8 cellular contexts compared by ENCODE assay signal in the genomic region with DNA sequence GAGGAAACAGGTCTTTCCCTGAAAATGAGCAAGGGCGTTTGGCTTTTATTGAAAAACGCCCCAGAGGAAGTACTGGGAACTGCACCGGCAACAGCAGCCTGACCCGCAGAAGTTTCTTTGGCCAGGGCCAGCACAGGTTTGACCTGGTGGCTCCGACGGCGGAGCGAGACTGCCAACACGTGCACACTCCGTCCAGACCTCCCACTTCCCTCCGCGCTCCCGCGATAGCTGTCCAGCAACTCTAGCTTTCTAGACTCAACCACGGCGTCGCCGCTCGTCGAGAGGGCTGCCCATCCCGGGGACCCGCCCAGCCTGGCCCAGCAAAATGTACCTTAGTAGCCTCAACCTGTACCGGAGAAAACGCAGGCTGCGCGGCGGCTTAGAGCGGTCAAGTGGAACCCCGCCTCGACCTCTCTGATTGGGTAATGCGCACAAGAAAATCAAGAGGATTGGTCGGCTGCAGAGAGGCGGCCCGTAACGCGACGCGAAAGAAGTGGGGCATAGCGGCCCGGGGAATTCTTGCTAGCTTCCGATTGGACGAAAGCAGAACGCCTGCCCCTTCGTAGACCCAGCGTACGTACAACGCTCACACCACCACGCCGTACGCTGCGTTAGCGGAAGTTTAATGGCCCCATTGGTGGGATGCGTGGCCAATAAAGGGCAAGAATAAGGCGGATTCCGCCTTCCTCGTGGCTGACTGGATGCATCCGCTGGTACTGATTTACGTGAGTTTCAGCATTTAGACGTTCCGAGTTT. TPM values are rescaled to one million over a fixed set of nuclear protein-coding genes. Genes with fewer than 3 reads are reported as not detected.
DNase-seq lines count a peak whose midpoint lies in the region; ATAC-seq, FAIRE-seq and TF ChIP-seq lines count a peak whose summit lies in the region.

A gene with protein sequence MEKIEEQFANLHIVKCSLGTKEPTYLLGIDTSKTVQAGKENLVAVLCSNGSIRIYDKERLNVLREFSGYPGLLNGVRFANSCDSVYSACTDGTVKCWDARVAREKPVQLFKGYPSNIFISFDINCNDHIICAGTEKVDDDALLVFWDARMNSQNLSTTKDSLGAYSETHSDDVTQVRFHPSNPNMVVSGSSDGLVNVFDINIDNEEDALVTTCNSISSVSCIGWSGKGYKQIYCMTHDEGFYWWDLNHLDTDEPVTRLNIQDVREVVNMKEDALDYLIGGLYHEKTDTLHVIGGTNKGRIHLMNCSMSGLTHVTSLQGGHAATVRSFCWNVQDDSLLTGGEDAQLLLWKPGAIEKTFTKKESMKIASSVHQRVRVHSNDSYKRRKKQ (minus strand): TSS at position 399 of the 756 bp plus-strand sequence. CDS start 41,929 bp downstream, outside the sequence.

- H3K4me3 ChIP-seq in RWPE2 (ENCODE audit: severe bottlenecking), result peak within 1 kb of the TSS; percentile 54
- H3K4me3 ChIP-seq in fibroblast of mammary gland (ENCODE audit: control insufficient read depth, low read depth, low read length), result peak within 1 kb of the TSS; percentile 89

- intact Hi-C loops in activated T-helper 2 cell treated with anti-CD3 and anti-CD28 coated beads, Interferon-gamma antibody, Interleukin-2, Interleukin-4, amounts not matched to agents 10 μg/mL and 5 μg/mL and 100 μg/mL, durations not matched to agents 14 hours and 24 hours and 36 hours (cut with micrococcal nuclease), result loop anchor here (1.0 to 5.0 kb wide), 7 partner anchors 9 to 861 kb away; a partner anchor contains a TSS

- peaks cover 12% of the 10 kb centered on the region for H3K9me3 Mint-ChIP-seq in activated T-helper 2 cell treated with anti-CD3 and anti-CD28 coated beads, Interferon-gamma antibody, Interleukin-2, Interleukin-4, amounts not matched to agents 10 μg/mL and 5 μg/mL and 100 μg/mL, durations not matched to agents 14 hours and 24 hours and 36 hours
- H3K9me3 Mint-ChIP-seq in naive thymus-derived CD8-positive, alpha-beta T cell, result peaks cover 0 to 5% (median 0%) of the 10 kb centered on the region in 9 donors

- no peaks in the 10 kb centered on the region for H3K27me3 ChIP-seq in RWPE2 (ENCODE audit: insufficient read depth, poor library complexity, severe bottlenecking)

- H3K27me3 Mint-ChIP-seq in activated T-helper 2 cell treated with anti-CD3 and anti-CD28 coated beads, Interferon-gamma antibody, Interleukin-2, Interleukin-4, amounts not matched to agents 10 μg/mL and 5 μg/mL and 100 μg/mL, durations not matched to agents 14 hours and 24 hours and 36 hours (ENCODE audit: low read depth), result no peaks in the 10 kb centered on the region
- H3K27me3 Mint-ChIP-seq in naive thymus-derived CD8-positive, alpha-beta T cell, result peaks cover 0 to 2% (median 0%) of the 10 kb centered on the region in 5 donors

- TF ChIP-seq POLR2A in H54 (IDR thresholded peaks at IDR 0.05; ENCODE audit: low read depth, low read length), result peak; percentile 34; the same call in 1 of the 2 replicates

- POLR2A ChIA-PET in naive thymus-derived CD8-positive, alpha-beta T cell (lab: Charles Lee), result interaction anchor here (0.6 to 5.9 kb wide), 22 partner anchors 8 to 1946 kb away, joined by 3 to 138 read pairs (median 4); a partner anchor contains a TSS

- peak within 1 kb of the TSS; percentile 98 for H3K27ac Mint-ChIP-seq in activated T-helper 2 cell treated with anti-CD3 and anti-CD28 coated beads, Interferon-gamma antibody, Interleukin-2, Interleukin-4, amounts not matched to agents 10 μg/mL and 5 μg/mL and 100 μg/mL, durations not matched to agents 14 hours and 24 hours and 36 hours
- peak within 1 kb of the TSS; percentile 93 to 98 (median 96) for H3K27ac Mint-ChIP-seq in naive thymus-derived CD8-positive, alpha-beta T cell

- H3K4me1 Mint-ChIP-seq in activated T-helper 2 cell treated with anti-CD3 and anti-CD28 coated beads, Interferon-gamma antibody, Interleukin-2, Interleukin-4, amounts not matched to agents 10 μg/mL and 5 μg/mL and 100 μg/mL, durations not matched to agents 14 hours and 24 hours and 36 hours (ENCODE audit: low read depth), result peaks cover 22% of the 10 kb centered on the region
- H3K4me1 Mint-ChIP-seq in naive thymus-derived CD8-positive, alpha-beta T cell, result peaks cover 16 to 65% (median 45%) of the 10 kb centered on the region in 4 donors

- H3K36me3 ChIP-seq in ES-I3 (ENCODE audit: insufficient read depth, low read length), result peaks cover 3% of the 10 kb centered on the region; the same call in 1 of the 2 replicates
- peaks cover 15% of the 10 kb centered on the region for H3K36me3 ChIP-seq in RWPE2 (ENCODE audit: low read depth)

- H3K4me1 ChIP-seq in ES-I3 (ENCODE audit: insufficient read depth, low read length), result no peaks in the 10 kb centered on the region
- H3K4me1 ChIP-seq in RWPE2 (ENCODE audit: insufficient read depth, poor library complexity, severe bottlenecking), result peaks cover 6% of the 10 kb centered on the region

- TF ChIP-seq CTCF in RWPE2 (IDR thresholded peaks at IDR 0.05; ENCODE audit: poor library complexity, severe bottlenecking), result peak; percentile 91
- TF ChIP-seq CTCF in fibroblast of mammary gland (conservative IDR thresholded peaks at IDR 0.05; ENCODE audit: control insufficient read depth, insufficient read depth, low read depth, low read length), result peak; percentile 72

- peak within 1 kb of the TSS; percentile 92 for H3K4me3 Mint-ChIP-seq in activated T-helper 2 cell treated with anti-CD3 and anti-CD28 coated beads, Interferon-gamma antibody, Interleukin-2, Interleukin-4, amounts not matched to agents 10 μg/mL and 5 μg/mL and 100 μg/mL, durations not matched to agents 14 hours and 24 hours and 36 hours (ENCODE audit: low read depth)
- peak within 1 kb of the TSS; percentile 82 to 99 (median 94) for H3K4me3 Mint-ChIP-seq in naive thymus-derived CD8-positive, alpha-beta T cell

- H3K9me3 ChIP-seq in ES-I3 (ENCODE audit: control insufficient read depth, insufficient read depth, low read length), result no peaks in the 10 kb centered on the region
- no peaks in the 10 kb centered on the region for H3K9me3 ChIP-seq in RWPE2 (ENCODE audit: severe bottlenecking)

- DNase-seq in H54 (ENCODE audit: insufficient read length, low spot score), result peak; percentile 76
- peak; percentile 99 for DNase-seq in LoVo (ENCODE audit: low spot score)
- peak; percentile 100 for DNase-seq in RWPE2 (ENCODE audit: low spot score)
- DNase-seq in activated T-helper 2 cell treated with anti-CD3 and anti-CD28 coated beads, Interferon-gamma antibody, Interleukin-2, Interleukin-4, amounts not matched to agents 10 μg/mL and 5 μg/mL and 100 μg/mL, durations not matched to agents 14 hours and 24 hours and 36 hours (ENCODE audit: low spot score), result peak; percentile 97
- DNase-seq in fibroblast of mammary gland (ENCODE audit: low read depth), result peak; percentile 99
- peak in 9 of 10 donors; percentile 81 to 98 (median 97) for DNase-seq in naive thymus-derived CD8-positive, alpha-beta T cell
- peak; percentile 87 to 99 (median 97) for DNase-seq in stimulated activated naive CD4-positive, alpha-beta T cell (lab: John Stamatoyannopoulos, UW)

- peaks cover 31% of the 10 kb centered on the region for H3K36me3 Mint-ChIP-seq in activated T-helper 2 cell treated with anti-CD3 and anti-CD28 coated beads, Interferon-gamma antibody, Interleukin-2, Interleukin-4, amounts not matched to agents 10 μg/mL and 5 μg/mL and 100 μg/mL, durations not matched to agents 14 hours and 24 hours and 36 hours (ENCODE audit: low read depth)
- H3K36me3 Mint-ChIP-seq in naive thymus-derived CD8-positive, alpha-beta T cell, result peaks cover 4 to 25% (median 9%) of the 10 kb centered on the region in 3 donors

- peak; percentile 100 for FAIRE-seq in H54 (lab: Jason Lieb, UNC)

- ATAC-seq in RWPE2 (ENCODE audit: low read depth), result peak; percentile 90
- peak; percentile 86 for ATAC-seq in naive thymus-derived CD8-positive, alpha-beta T cell

- peak within 1 kb of the TSS; percentile 79 for H3K9ac ChIP-seq in ES-I3 (ENCODE audit: low read depth, low read length)

- H3K27ac ChIP-seq in RWPE2 (ENCODE audit: poor library complexity, severe bottlenecking), result peak within 1 kb of the TSS; percentile 89

RNA-seq across cellular contexts. Expression of the gene that starts here (rescaled TPM):
- total RNA-seq in activated T-helper 2 cell treated with anti-CD3 and anti-CD28 coated beads, Interferon-gamma antibody, Interleukin-2, Interleukin-4, amounts not matched to agents 10 μg/mL and 5 μg/mL and 100 μg/mL, durations not matched to agents 14 hours and 24 hours and 36 hours, result 25.5 and 25.9 TPM in 2 replicates
- 10 to 100 TPM; 40.6 to 41.4 TPM for total RNA-seq in naive thymus-derived CD8-positive, alpha-beta T cell
- polyA plus RNA-seq in naive thymus-derived CD8-positive, alpha-beta T cell, result 10 to 100 TPM; 18.7 to 21.6 (median 20.5) TPM

Comparison
In these comparisons a context has a peak if more than half of its experiments do, and no peak if none do; other contexts are left out.
1. Peak in every context shown above with its lines: DNase-seq, ATAC-seq, H3K4me3 ChIP-seq and H3K27ac ChIP-seq.